ENCODE assay signal across 1 cellular context in genomic region chr11:69048718-69049489, GRCh38.
TF ChIP-seq lines count a peak whose summit lies in the region.

TSS of gene TPCN2 (plus strand) at chr11:69048932. CDS start at chr11:69048998, 66 bp downstream.

TF ChIP-seq in neural cell, 6 proteins besides CTCF, POLR2A, EP300 and RAD21 (continued from another document):
- TF ChIP-seq REST (IDR thresholded peaks at IDR 0.05; ENCODE audit: borderline replicate concordance) (peak; percentile 32), MXI1 (conservative IDR thresholded peaks at IDR 0.05; ENCODE audit: poor library complexity, severe bottlenecking) (peak; percentile 77)
